1 cellular context compared by ENCODE assay signal in the genomic region with DNA sequence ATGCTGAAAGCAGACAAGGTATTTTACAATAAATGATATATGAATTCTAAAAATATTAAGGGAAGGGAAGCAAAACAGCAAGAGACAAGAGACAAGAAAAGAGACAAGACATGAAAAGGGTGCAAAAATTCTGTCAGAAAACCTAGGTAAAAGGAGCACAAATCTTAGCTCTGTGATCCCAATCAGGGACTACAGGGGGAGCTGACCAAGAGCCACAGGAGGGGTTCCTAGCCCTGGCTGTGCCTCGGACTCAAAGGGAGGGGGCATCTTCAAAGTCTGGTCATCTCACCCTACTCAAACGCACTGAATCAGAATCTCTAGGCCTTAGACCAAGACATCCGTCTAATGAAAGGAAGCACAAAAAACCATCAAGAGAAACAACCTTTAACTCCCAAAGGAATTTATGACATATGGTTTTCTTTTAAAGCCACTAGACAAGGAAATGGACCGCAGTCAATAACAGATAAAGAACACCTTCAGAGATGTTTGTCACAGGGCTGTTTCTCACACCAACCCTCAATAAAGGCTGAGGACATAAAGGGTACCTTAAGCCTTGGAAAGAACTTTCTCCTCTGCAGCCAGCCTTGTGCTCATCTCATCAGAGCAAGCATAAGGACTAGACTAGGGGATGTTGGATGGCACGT.
TF ChIP-seq lines count a peak whose summit lies in the region.

No MANE protein-coding gene starts in this region.

TF ChIP-seq in HCT116, 20 proteins besides CTCF, POLR2A, EP300 and RAD21:
- TF ChIP-seq FOSL1 (IDR thresholded peaks at IDR 0.05; ENCODE audit: low read depth) (no peak), SIN3A (IDR thresholded peaks at IDR 0.05; ENCODE audit: low read depth) (no peak), POLR2AphosphoS5 (IDR thresholded peaks at IDR 0.05; ENCODE audit: low read depth, low read length) (no peak), EGR1 (IDR thresholded peaks at IDR 0.05; ENCODE audit: low read depth) (no peak), EZH2phosphoT487 (IDR thresholded peaks at IDR 0.05; ENCODE audit: borderline replicate concordance) (no peak), EZH2 (IDR thresholded peaks at IDR 0.05) (no peak), CEBPB (IDR thresholded peaks at IDR 0.05; ENCODE audit: low read depth) (no peak), YY1 (IDR thresholded peaks at IDR 0.05; ENCODE audit: extremely low read depth, insufficient replicate concordance, low read depth, low read length) (no peak), SRF (IDR thresholded peaks at IDR 0.05; ENCODE audit: low read depth) (no peak), ELF1 (IDR thresholded peaks at IDR 0.05; ENCODE audit: borderline replicate concordance, low read depth) (no peak), SP1 (IDR thresholded peaks at IDR 0.05; ENCODE audit: low read depth) (no peak)
- TF ChIP-seq, protein P1, sequence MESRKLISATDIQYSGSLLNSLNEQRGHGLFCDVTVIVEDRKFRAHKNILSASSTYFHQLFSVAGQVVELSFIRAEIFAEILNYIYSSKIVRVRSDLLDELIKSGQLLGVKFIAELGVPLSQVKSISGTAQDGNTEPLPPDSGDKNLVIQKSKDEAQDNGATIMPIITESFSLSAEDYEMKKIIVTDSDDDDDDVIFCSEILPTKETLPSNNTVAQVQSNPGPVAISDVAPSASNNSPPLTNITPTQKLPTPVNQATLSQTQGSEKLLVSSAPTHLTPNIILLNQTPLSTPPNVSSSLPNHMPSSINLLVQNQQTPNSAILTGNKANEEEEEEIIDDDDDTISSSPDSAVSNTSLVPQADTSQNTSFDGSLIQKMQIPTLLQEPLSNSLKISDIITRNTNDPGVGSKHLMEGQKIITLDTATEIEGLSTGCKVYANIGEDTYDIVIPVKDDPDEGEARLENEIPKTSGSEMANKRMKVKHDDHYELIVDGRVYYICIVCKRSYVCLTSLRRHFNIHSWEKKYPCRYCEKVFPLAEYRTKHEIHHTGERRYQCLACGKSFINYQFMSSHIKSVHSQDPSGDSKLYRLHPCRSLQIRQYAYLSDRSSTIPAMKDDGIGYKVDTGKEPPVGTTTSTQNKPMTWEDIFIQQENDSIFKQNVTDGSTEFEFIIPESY (IDR thresholded peaks at IDR 0.05; ENCODE audit: extremely low read depth, insufficient replicate concordance, low read length) = no peak
- TF ChIP-seq, protein P2, sequence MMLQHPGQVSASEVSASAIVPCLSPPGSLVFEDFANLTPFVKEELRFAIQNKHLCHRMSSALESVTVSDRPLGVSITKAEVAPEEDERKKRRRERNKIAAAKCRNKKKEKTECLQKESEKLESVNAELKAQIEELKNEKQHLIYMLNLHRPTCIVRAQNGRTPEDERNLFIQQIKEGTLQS (IDR thresholded peaks at IDR 0.05) = no peak
- TF ChIP-seq, protein P3, sequence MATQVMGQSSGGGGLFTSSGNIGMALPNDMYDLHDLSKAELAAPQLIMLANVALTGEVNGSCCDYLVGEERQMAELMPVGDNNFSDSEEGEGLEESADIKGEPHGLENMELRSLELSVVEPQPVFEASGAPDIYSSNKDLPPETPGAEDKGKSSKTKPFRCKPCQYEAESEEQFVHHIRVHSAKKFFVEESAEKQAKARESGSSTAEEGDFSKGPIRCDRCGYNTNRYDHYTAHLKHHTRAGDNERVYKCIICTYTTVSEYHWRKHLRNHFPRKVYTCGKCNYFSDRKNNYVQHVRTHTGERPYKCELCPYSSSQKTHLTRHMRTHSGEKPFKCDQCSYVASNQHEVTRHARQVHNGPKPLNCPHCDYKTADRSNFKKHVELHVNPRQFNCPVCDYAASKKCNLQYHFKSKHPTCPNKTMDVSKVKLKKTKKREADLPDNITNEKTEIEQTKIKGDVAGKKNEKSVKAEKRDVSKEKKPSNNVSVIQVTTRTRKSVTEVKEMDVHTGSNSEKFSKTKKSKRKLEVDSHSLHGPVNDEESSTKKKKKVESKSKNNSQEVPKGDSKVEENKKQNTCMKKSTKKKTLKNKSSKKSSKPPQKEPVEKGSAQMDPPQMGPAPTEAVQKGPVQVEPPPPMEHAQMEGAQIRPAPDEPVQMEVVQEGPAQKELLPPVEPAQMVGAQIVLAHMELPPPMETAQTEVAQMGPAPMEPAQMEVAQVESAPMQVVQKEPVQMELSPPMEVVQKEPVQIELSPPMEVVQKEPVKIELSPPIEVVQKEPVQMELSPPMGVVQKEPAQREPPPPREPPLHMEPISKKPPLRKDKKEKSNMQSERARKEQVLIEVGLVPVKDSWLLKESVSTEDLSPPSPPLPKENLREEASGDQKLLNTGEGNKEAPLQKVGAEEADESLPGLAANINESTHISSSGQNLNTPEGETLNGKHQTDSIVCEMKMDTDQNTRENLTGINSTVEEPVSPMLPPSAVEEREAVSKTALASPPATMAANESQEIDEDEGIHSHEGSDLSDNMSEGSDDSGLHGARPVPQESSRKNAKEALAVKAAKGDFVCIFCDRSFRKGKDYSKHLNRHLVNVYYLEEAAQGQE (IDR thresholded peaks at IDR 0.05; ENCODE audit: low read depth) = no peak
